In genomic region chr20:37007898-37008649, GRCh38 we compare ENCODE assay signal across 8 cellular contexts. TPM values are rescaled to one million over a fixed set of nuclear protein-coding genes. Genes with fewer than 3 reads are reported as not detected.
DNase-seq lines count a peak whose midpoint lies in the region; ATAC-seq and TF ChIP-seq lines count a peak whose summit lies in the region.

No MANE protein-coding gene starts in this region.

- no peaks in the 10 kb centered on the region for H3K9me3 Mint-ChIP-seq in stimulated activated memory B cell treated with anti-CD40 and anti-IgM and Interleukin-4, amounts not matched to agents 10 μg/mL and 1 μg/mL and 100 μg/mL, for 72 hours

- peaks cover 35% of the 10 kb centered on the region for H3K4me1 Mint-ChIP-seq in stimulated activated memory B cell treated with anti-CD40 and anti-IgM and Interleukin-4, amounts not matched to agents 10 μg/mL and 1 μg/mL and 100 μg/mL, for 72 hours

- CTCF ChIA-PET in RWPE1 (lab: Yijun Ruan, JAX), result interaction anchor here (0.6 kb wide), 2 partner anchors 637 to 759 kb away, joined by 3 to 4 read pairs; no protein-coding TSS in a partner anchor

- H3K4me3 ChIP-seq in MG63, result no peak overlapping the region

- peak; percentile 47 for DNase-seq in 8988T
- peak; percentile 10 for DNase-seq in GM04504 (ENCODE audit: low read depth)
- DNase-seq in RWPE1 (ENCODE audit: low spot score), result peak; percentile 26
- DNase-seq in fibroblast of peridontal ligament (ENCODE audit: extremely low read depth), result peak; percentile 58
- no peak for DNase-seq in mucosa of gallbladder (ENCODE audit: low spot score)
- no peak for DNase-seq in NCI-H2081 (lab: John Stamatoyannopoulos, UW)
- no peak for DNase-seq in MG63

- H3K9me3 ChIP-seq in MG63, result no peaks in the 10 kb centered on the region

- no peak for TF ChIP-seq CTCF in RWPE1 (conservative IDR thresholded peaks at IDR 0.05; ENCODE audit: low read depth)

- peaks cover 8% of the 10 kb centered on the region for H3K36me3 Mint-ChIP-seq in stimulated activated memory B cell treated with anti-CD40 and anti-IgM and Interleukin-4, amounts not matched to agents 10 μg/mL and 1 μg/mL and 100 μg/mL, for 72 hours

- H3K4me3 Mint-ChIP-seq in stimulated activated memory B cell treated with anti-CD40 and anti-IgM and Interleukin-4, amounts not matched to agents 10 μg/mL and 1 μg/mL and 100 μg/mL, for 72 hours, result no peak overlapping the region

- H3K27me3 ChIP-seq in MG63, result no peaks in the 10 kb centered on the region

- peak; percentile 37 for ATAC-seq in stimulated activated memory B cell treated with anti-CD40 and anti-IgM and Interleukin-4, amounts not matched to agents 10 μg/mL and 1 μg/mL and 100 μg/mL, for 72 hours

- peaks cover 33% of the 10 kb centered on the region for H3K36me3 ChIP-seq in MG63

- no peak overlapping the region for H3K27ac ChIP-seq in RWPE1

- H3K27me3 Mint-ChIP-seq in stimulated activated memory B cell treated with anti-CD40 and anti-IgM and Interleukin-4, amounts not matched to agents 10 μg/mL and 1 μg/mL and 100 μg/mL, for 72 hours, result no peaks in the 10 kb centered on the region

- H3K27ac Mint-ChIP-seq in stimulated activated memory B cell treated with anti-CD40 and anti-IgM and Interleukin-4, amounts not matched to agents 10 μg/mL and 1 μg/mL and 100 μg/mL, for 72 hours, result peak overlapping the region; percentile 51

- POLR2A ChIA-PET in RWPE1 (lab: Yijun Ruan, JAX; ENCODE audit: low non-redundant PET), result interaction anchor here (0.6 kb wide), 1 partner anchor 337 kb away, joined by 10 read pairs; no protein-coding TSS in a partner anchor

RNA-seq across cellular contexts. Expression of gene SAMHD1, which starts 56.6 kb away (rescaled TPM):
- total RNA-seq in mucosa of gallbladder, result 80.2 TPM
- 13.6 and 26.3 TPM in 2 replicates for total RNA-seq in MG63 (2014; rRNA removed; shearing (Covaris generic); ENCODE audit: low replicate concordance)

Comparison
In these comparisons a context has a peak if more than half of its experiments do, and no peak if none do; other contexts are left out.
1. DNase-seq: peak in 8988T (single experiment), GM04504 (single experiment), RWPE1 (single experiment) and fibroblast of peridontal ligament (single experiment); none in mucosa of gallbladder (single experiment), NCI-H2081 (0 of 2) and MG63 (single experiment).